ENCODE assay signal across 25 cellular contexts in genomic region chr16:63841271-63841670, GRCh38.
A peak's percentile ranks its signal among the peaks of the same experiment; 100 is the strongest.
DNase-seq lines count a peak whose midpoint lies in the region; ATAC-seq lines count a peak whose summit lies in the region.
"Had no signal": no experiment of that assay in that cellular context is flagged by ENCODE, and none has a peak within 500 bp of the region (broad histone marks: within the 10 kb centered on the region; RNA-seq: fewer than 3 reads in every experiment).

No MANE protein-coding gene starts in this region.

- no peak overlapping the region for H3K4me3 Mint-ChIP-seq in stimulated activated effector memory CD8-positive, alpha-beta T cell treated with anti-CD3 and anti-CD28 coated beads, Interleukin-12 subunit alpha, Interleukin-12 subunit beta, amount 100 ng/mL, for 72 hours
- H3K4me3 Mint-ChIP-seq: B cell; CD14-positive monocyte; CD4-positive, alpha-beta memory T cell; CD4-positive, alpha-beta T cell; CD4-positive, CD25-positive, alpha-beta regulatory T cell; CD8-positive, alpha-beta memory T cell; CD8-positive, alpha-beta T cell had no signal

- H3K27ac Mint-ChIP-seq in stimulated activated effector memory CD8-positive, alpha-beta T cell treated with anti-CD3 and anti-CD28 coated beads, Interleukin-12 subunit alpha, Interleukin-12 subunit beta, amount 100 ng/mL, for 72 hours: no peak overlapping the region
- H3K27ac Mint-ChIP-seq: B cell; CD14-positive monocyte; CD4-positive, alpha-beta memory T cell; CD4-positive, alpha-beta T cell; CD4-positive, CD25-positive, alpha-beta regulatory T cell; CD8-positive, alpha-beta memory T cell; CD8-positive, alpha-beta T cell had no signal

- no peak for ATAC-seq in stimulated activated effector memory CD8-positive, alpha-beta T cell treated with anti-CD3 and anti-CD28 coated beads, Interleukin-12 subunit alpha, Interleukin-12 subunit beta, amount 100 ng/mL, for 72 hours
- ATAC-seq: A549; CD8-positive, alpha-beta T cell had no signal

- DNase-seq in putamen (ENCODE audit: low spot score): peak; percentile 62
- no peak for DNase-seq in stimulated activated effector memory CD8-positive, alpha-beta T cell treated with anti-CD3 and anti-CD28 coated beads, Interleukin-12 subunit alpha, Interleukin-12 subunit beta, amount 100 ng/mL, for 72 hours (ENCODE audit: low spot score in 2 of 2)
- DNase-seq: 8988T; ACHN; AML-193; BE2C; C1 segment of cervical spinal cord; Caco-2; Calu3; CD4-positive, alpha-beta memory T cell; CD4-positive, alpha-beta T cell; CD4-positive, CD25-positive, alpha-beta regulatory T cell; CD8-positive, alpha-beta memory T cell; CD8-positive, alpha-beta T cell; COR-L47; DMS 273 treated with DMSO at 0.1 percent for 48 hours; DMS153; DMS53; DMS79; DMS79 treated with DMSO at 0.1 percent for 48 hours; DND-41; EL had no signal

- no peaks in the 10 kb centered on the region for H3K36me3 Mint-ChIP-seq in stimulated activated effector memory CD8-positive, alpha-beta T cell treated with anti-CD3 and anti-CD28 coated beads, Interleukin-12 subunit alpha, Interleukin-12 subunit beta, amount 100 ng/mL, for 72 hours
- H3K36me3 Mint-ChIP-seq: CD14-positive monocyte; CD4-positive, alpha-beta memory T cell; CD4-positive, CD25-positive, alpha-beta regulatory T cell; CD8-positive, alpha-beta memory T cell; CD8-positive, alpha-beta T cell had no signal

- peaks cover 35% of the 10 kb centered on the region for H3K9me3 Mint-ChIP-seq in stimulated activated effector memory CD8-positive, alpha-beta T cell treated with anti-CD3 and anti-CD28 coated beads, Interleukin-12 subunit alpha, Interleukin-12 subunit beta, amount 100 ng/mL, for 72 hours

- H3K4me1 Mint-ChIP-seq in stimulated activated effector memory CD8-positive, alpha-beta T cell treated with anti-CD3 and anti-CD28 coated beads, Interleukin-12 subunit alpha, Interleukin-12 subunit beta, amount 100 ng/mL, for 72 hours: no peaks in the 10 kb centered on the region
- H3K4me1 Mint-ChIP-seq: B cell; CD14-positive monocyte; CD4-positive, alpha-beta memory T cell; CD4-positive, CD25-positive, alpha-beta regulatory T cell; CD8-positive, alpha-beta memory T cell had no signal
